ENCODE assay signal across 9 cellular contexts in the genomic region with DNA sequence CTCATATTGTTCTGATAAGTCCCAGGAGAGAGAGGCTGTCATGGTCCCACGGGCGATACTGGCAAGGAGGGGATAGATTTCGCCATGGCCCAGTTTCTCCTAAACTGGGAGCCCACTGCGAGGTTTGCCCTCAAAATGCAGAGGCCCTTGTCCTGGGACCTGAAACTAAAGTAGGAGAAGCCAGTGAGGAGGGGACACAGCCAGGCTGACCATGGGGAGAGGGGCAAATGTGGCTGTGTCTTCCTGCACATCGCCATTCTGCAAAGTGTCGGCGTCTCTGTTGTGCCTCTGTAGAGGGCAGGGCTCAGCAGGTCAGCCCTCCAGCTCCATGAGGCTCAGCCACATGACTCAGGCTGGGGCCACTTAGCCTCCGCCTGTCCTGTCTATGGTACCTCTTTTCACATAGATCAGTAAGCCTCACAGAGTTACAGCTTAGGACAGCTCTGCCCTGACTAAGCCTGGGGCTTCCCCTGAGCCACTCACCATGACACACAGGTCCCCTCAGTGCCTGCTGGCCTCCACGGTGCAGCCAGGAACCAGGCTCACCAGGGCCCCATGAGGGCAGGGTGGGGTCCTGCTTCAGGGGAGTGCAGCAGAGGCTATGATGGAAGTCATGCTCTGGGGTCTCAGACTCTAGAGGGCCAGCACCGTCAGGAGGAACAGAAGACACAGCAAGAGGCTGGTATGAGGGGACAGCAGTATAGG.
A peak's percentile ranks its signal among the peaks of the same experiment; 100 is the strongest.
DNase-seq lines count a peak whose midpoint lies in the region; ATAC-seq and TF ChIP-seq lines count a peak whose summit lies in the region.
"Had no signal": no experiment of that assay in that cellular context is flagged by ENCODE, and none has a peak within 500 bp of the region (broad histone marks: within the 10 kb centered on the region; RNA-seq: fewer than 3 reads in every experiment).

No MANE protein-coding gene starts in this region.

- no peak overlapping the region for H3K27ac Mint-ChIP-seq in memory B cell

- no peak overlapping the region for H3K27ac ChIP-seq in brain microvascular endothelial cell
- H3K27ac ChIP-seq: VCaP had no signal

- peak; percentile 73 for ATAC-seq in GM18520 (IDR thresholded peaks at IDR 0.05; ENCODE audit: unreplicated experiment)
- ATAC-seq in GM21528 (IDR thresholded peaks at IDR 0.05; ENCODE audit: low FRiP score, unreplicated experiment) = peak; percentile 51
- ATAC-seq in HG03378 (IDR thresholded peaks at IDR 0.05; ENCODE audit: unreplicated experiment) = peak; percentile 70
- peak; percentile 55 for ATAC-seq in memory B cell (ENCODE audit: low read depth)

- H3K4me3 Mint-ChIP-seq in memory B cell = no peak overlapping the region
- H3K4me3 Mint-ChIP-seq: central memory CD8-positive, alpha-beta T cell had no signal

- no peak overlapping the region for H3K4me3 ChIP-seq in brain microvascular endothelial cell (ENCODE audit: low read depth, low read length)

- H3K36me3 Mint-ChIP-seq in memory B cell = peaks cover 8% of the 10 kb centered on the region

- H3K27me3 Mint-ChIP-seq in memory B cell = no peaks in the 10 kb centered on the region
- H3K27me3 Mint-ChIP-seq: central memory CD8-positive, alpha-beta T cell had no signal

- peaks cover 6% of the 10 kb centered on the region for H3K4me1 Mint-ChIP-seq in memory B cell
- H3K4me1 Mint-ChIP-seq: central memory CD8-positive, alpha-beta T cell had no signal

- no peaks in the 10 kb centered on the region for H3K9me3 Mint-ChIP-seq in memory B cell
- H3K9me3 Mint-ChIP-seq: central memory CD8-positive, alpha-beta T cell had no signal

- H3K27me3 ChIP-seq in brain microvascular endothelial cell (replicated peaks) = no peaks in the 10 kb centered on the region

- no peak for TF ChIP-seq CTCF in brain microvascular endothelial cell (IDR thresholded peaks at IDR 0.05; ENCODE audit: low read depth, low read length, missing control alignments)

- no peak for DNase-seq in memory B cell (ENCODE audit: low spot score in 2 of 2)
- DNase-seq in NOMO-1 treated with dmso at 0.1 percent for 144 hours (lab: John Stamatoyannopoulos, UW; ENCODE audit: unreplicated experiment) = no peak
- no peak for DNase-seq in SIG-M5 (lab: John Stamatoyannopoulos, UW)
- DNase-seq in brain microvascular endothelial cell = no peak

- in situ Hi-C loops in brain microvascular endothelial cell (cut with HindIII; ENCODE audit: low pct_ligation_motif_present, low sequenced_read_pairs) = no loop called here

- no peaks in the 10 kb centered on the region for H3K36me3 ChIP-seq in brain microvascular endothelial cell (replicated peaks)
